In the genomic region with DNA sequence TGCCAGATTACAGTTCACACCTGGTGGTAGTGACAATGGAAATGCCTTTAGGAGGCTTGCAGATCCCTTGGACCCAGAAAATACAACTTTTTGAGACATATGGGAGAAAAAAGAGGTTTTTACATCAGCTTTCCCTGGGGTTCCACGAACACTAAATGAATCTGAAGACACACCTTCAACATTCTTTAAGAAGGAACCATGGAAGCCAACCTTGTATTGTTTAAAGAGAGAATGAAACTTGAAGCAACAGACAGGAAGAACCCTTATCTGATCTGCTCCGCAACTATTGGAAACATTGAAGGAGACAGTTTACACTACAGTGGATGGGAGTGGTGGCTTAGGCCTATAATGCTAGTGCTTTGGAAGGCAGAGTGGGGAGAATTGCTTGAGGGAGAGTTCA, we compare ENCODE assay signal across 1 cellular context.
TF ChIP-seq lines count a peak whose summit lies in the region.

No MANE protein-coding gene starts in this region.

TF ChIP-seq in K562, 482 proteins besides CTCF, POLR2A, EP300 and RAD21 (continued from another document):
- peak; percentile 85 for TF ChIP-seq ZNF589 (CRISPR knock-in tag; IDR thresholded peaks at IDR 0.05; ENCODE audit: low read depth)
- peak; percentile 65 for TF ChIP-seq ZNF324 (CRISPR knock-in tag; IDR thresholded peaks at IDR 0.05)
- TF ChIP-seq KAT7 (CRISPR knock-in tag; IDR thresholded peaks at IDR 0.05; ENCODE audit: borderline replicate concordance), result no peak
- TF ChIP-seq, protein P1, sequence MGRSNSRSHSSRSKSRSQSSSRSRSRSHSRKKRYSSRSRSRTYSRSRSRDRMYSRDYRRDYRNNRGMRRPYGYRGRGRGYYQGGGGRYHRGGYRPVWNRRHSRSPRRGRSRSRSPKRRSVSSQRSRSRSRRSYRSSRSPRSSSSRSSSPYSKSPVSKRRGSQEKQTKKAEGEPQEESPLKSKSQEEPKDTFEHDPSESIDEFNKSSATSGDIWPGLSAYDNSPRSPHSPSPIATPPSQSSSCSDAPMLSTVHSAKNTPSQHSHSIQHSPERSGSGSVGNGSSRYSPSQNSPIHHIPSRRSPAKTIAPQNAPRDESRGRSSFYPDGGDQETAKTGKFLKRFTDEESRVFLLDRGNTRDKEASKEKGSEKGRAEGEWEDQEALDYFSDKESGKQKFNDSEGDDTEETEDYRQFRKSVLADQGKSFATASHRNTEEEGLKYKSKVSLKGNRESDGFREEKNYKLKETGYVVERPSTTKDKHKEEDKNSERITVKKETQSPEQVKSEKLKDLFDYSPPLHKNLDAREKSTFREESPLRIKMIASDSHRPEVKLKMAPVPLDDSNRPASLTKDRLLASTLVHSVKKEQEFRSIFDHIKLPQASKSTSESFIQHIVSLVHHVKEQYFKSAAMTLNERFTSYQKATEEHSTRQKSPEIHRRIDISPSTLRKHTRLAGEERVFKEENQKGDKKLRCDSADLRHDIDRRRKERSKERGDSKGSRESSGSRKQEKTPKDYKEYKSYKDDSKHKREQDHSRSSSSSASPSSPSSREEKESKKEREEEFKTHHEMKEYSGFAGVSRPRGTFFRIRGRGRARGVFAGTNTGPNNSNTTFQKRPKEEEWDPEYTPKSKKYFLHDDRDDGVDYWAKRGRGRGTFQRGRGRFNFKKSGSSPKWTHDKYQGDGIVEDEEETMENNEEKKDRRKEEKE (IDR thresholded peaks at IDR 0.05; ENCODE audit: borderline replicate concordance in 1 of 2, control insufficient read depth in 1 of 2, low read depth in 2 of 2, low read length in 1 of 2), result no peak
- no peak for TF ChIP-seq SMAD1 (IDR thresholded peaks at IDR 0.05; ENCODE audit: low read depth, low read length, partially characterized antibody)
- TF ChIP-seq DPF2 (IDR thresholded peaks at IDR 0.05), result no peak
